ENCODE assay signal across 1 cellular context in genomic region chrX:119941336-119941735, GRCh38.
TF ChIP-seq lines count a peak whose summit lies in the region.

No MANE protein-coding gene starts in this region.

TF ChIP-seq in A549, 52 proteins besides CTCF, POLR2A, EP300 and RAD21 (continued from another document):
- TF ChIP-seq PHF8 (IDR thresholded peaks at IDR 0.05; ENCODE audit: borderline replicate concordance, low read depth), result no peak
TF ChIP-seq in A549: peak in this region for 1.
